ENCODE assay signal across 21 cellular contexts in genomic region chr2:235053649-235054048, GRCh38.
DNase-seq lines count a peak whose midpoint lies in the region; TF ChIP-seq lines count a peak whose summit lies in the region.
"Had no signal": no experiment of that assay in that cellular context is flagged by ENCODE, and none has a peak within 500 bp of the region (broad histone marks: within the 10 kb centered on the region; RNA-seq: fewer than 3 reads in every experiment).

No MANE protein-coding gene starts in this region.

- no peak overlapping the region for H3K14ac ChIP-seq in H9 (ENCODE audit: insufficient read depth, low read length)

- no peak for TF ChIP-seq EP300 in suprapubic skin (IDR thresholded peaks at IDR 0.05)

- no peaks in the 10 kb centered on the region for H4K20me1 ChIP-seq in H9 (ENCODE audit: control insufficient read depth, insufficient read depth, insufficient read length)
- H4K20me1 ChIP-seq: BLaER1 treated with 17β-estradiol and CSF1 and Interleukin-3, amounts not matched to agents 10 nM and 100 nM had no signal

- H3K9me3 Mint-ChIP-seq in activated naive CD8-positive, alpha-beta T cell treated with anti-CD3 and anti-CD28 coated beads for 36 hours: no peaks in the 10 kb centered on the region
- no peaks in the 10 kb centered on the region for H3K9me3 Mint-ChIP-seq in H9
- H3K9me3 Mint-ChIP-seq: CD8-positive, alpha-beta memory T cell had no signal

- H3K4me3 ChIP-seq in coronary artery (no peak overlapping the region), suprapubic skin (no peak overlapping the region)
- H3K4me3 ChIP-seq: BLaER1 treated with 17β-estradiol and CSF1 and Interleukin-3, amounts not matched to agents 10 nM and 100 nM; PC-9 had no signal

- H3K9me3 ChIP-seq in suprapubic skin (no peaks in the 10 kb centered on the region), H9 (ENCODE audit: control insufficient read depth, low read depth, low read length) (no peaks in the 10 kb centered on the region)
- H3K9me3 ChIP-seq: BLaER1 treated with 17β-estradiol and CSF1 and Interleukin-3, amounts not matched to agents 10 nM and 100 nM had no signal

- H3K27me3 Mint-ChIP-seq in activated naive CD8-positive, alpha-beta T cell treated with anti-CD3 and anti-CD28 coated beads for 36 hours: peaks cover 10% of the 10 kb centered on the region
- no peaks in the 10 kb centered on the region; the same call in 1 of the 2 replicates for H3K27me3 Mint-ChIP-seq in H9 (ENCODE audit: low read depth)

- no peaks in the 10 kb centered on the region; the same call in 1 of the 2 replicates for H3K79me2 ChIP-seq in H9 (ENCODE audit: insufficient read depth, low read length)

- H3K27ac Mint-ChIP-seq in activated naive CD8-positive, alpha-beta T cell treated with anti-CD3 and anti-CD28 coated beads for 36 hours: no peak overlapping the region
- peak overlapping the region in 1 of 3 experiments; percentile 35; a peak in 2 of 7 replicates for H3K27ac Mint-ChIP-seq in H9
- H3K27ac Mint-ChIP-seq: CD8-positive, alpha-beta memory T cell had no signal

- no peaks in the 10 kb centered on the region for H3K79me1 ChIP-seq in H9 (ENCODE audit: insufficient read depth, low read depth, low read length, poor library complexity, severe bottlenecking)

- no peak overlapping the region for H3K56ac ChIP-seq in H9 (ENCODE audit: insufficient read length, low read depth, low read length)

- H3K27ac ChIP-seq in coronary artery: no peak overlapping the region
- peak overlapping the region; percentile 41 for H3K27ac ChIP-seq in suprapubic skin
- H3K27ac ChIP-seq in H9 (ENCODE audit: insufficient read length, low read depth, low read length): no peak overlapping the region
- H3K27ac ChIP-seq: BLaER1 treated with 17β-estradiol and CSF1 and Interleukin-3, amounts not matched to agents 10 nM and 100 nM; PC-9 had no signal

- DNase-seq in activated effector memory CD4-positive, alpha-beta T cell treated with anti-CD3 and anti-CD28 coated beads, Interleukin-2, amount 50 U/mL, for 16 hours: peak; percentile 41
- DNase-seq in activated effector memory CD4-positive, alpha-beta T cell treated with Interleukin-2 at 50 U/mL for 16 hours: no peak
- DNase-seq in coronary artery (ENCODE audit: low spot score) (peak; percentile 63), mesenteric fat pad (ENCODE audit: low spot score) (peak; percentile 37), suprapubic skin (ENCODE audit: low spot score in 2 of 2) (no peak), KG1 (lab: John Stamatoyannopoulos, UW) (no peak), H9 (no peak)
- no peak for DNase-seq in activated naive CD8-positive, alpha-beta T cell treated with anti-CD3 and anti-CD28 coated beads for 36 hours
- DNase-seq: 8988T; CD8-positive, alpha-beta memory T cell; GDM1; MM.1S; NCI-H1092; NCI-H1436; NCI-H187 treated with DMSO at 0.1 percent for 48 hours; NCI-H2107; NCI-H2227 treated with DMSO at 0.1 percent for 48 hours; NCI-H510A; PC-9; SHP77 treated with DMSO at 0.1 percent for 48 hours had no signal

- no peak overlapping the region for H3K23ac ChIP-seq in H9 (ENCODE audit: insufficient read length, low read depth, low read length)

- no peak overlapping the region for H2BK15ac ChIP-seq in H9 (ENCODE audit: low read depth, low read length)

- H3K9ac ChIP-seq in H9 (ENCODE audit: extremely low read depth, insufficient read length, low read length): no peak overlapping the region
- H3K9ac ChIP-seq: BLaER1 treated with 17β-estradiol and CSF1 and Interleukin-3, amounts not matched to agents 10 nM and 100 nM had no signal

- H2BK20ac ChIP-seq in H9 (ENCODE audit: low read depth, low read length, poor library complexity, severe bottlenecking): no peak overlapping the region

- no peaks in the 10 kb centered on the region for H3K36me3 Mint-ChIP-seq in activated naive CD8-positive, alpha-beta T cell treated with anti-CD3 and anti-CD28 coated beads for 36 hours
- H3K36me3 Mint-ChIP-seq in H9 (ENCODE audit: insufficient read depth in 1 of 3, low read depth in 3 of 3): peaks cover 12 to 58% (median 51%) of the 10 kb centered on the region in 3 experiments
- H3K36me3 Mint-ChIP-seq: CD8-positive, alpha-beta memory T cell had no signal

- H3K4me1 Mint-ChIP-seq in activated naive CD8-positive, alpha-beta T cell treated with anti-CD3 and anti-CD28 coated beads for 36 hours: no peaks in the 10 kb centered on the region
- H3K4me1 Mint-ChIP-seq in H9: peaks cover 5 to 6% of the 10 kb centered on the region in 2 experiments
- H3K4me1 Mint-ChIP-seq: CD8-positive, alpha-beta memory T cell had no signal

- TF ChIP-seq CTCF in coronary artery (IDR thresholded peaks at IDR 0.05): no peak
- TF ChIP-seq CTCF in suprapubic skin (IDR thresholded peaks at IDR 0.05): no peak
- no peak for TF ChIP-seq CTCF in H9 (conservative IDR thresholded peaks at IDR 0.05)

- no peak overlapping the region for H2AK5ac ChIP-seq in H9 (ENCODE audit: insufficient read length, low read length)

- H4K5ac ChIP-seq in H9 (ENCODE audit: insufficient read length, low read depth, low read length): no peak overlapping the region

- no peaks in the 10 kb centered on the region for H3K23me2 ChIP-seq in H9 (ENCODE audit: insufficient read length, low read depth, low read length, poor library complexity, severe bottlenecking)

- H3K4ac ChIP-seq in H9 (ENCODE audit: low read depth, low read length): no peak overlapping the region

- H3K4me2 ChIP-seq in H9 (ENCODE audit: insufficient read depth, insufficient read length, low read length): no peak overlapping the region
- H3K4me2 ChIP-seq: PC-9 had no signal

- TF ChIP-seq POLR2A in suprapubic skin (IDR thresholded peaks at IDR 0.05): no peak

- H3K27me3 ChIP-seq in suprapubic skin: no peaks in the 10 kb centered on the region
- no peaks in the 10 kb centered on the region for H3K27me3 ChIP-seq in H9 (ENCODE audit: insufficient read depth, low read length)
- H3K27me3 ChIP-seq: BLaER1 treated with 17β-estradiol and CSF1 and Interleukin-3, amounts not matched to agents 10 nM and 100 nM had no signal

- 84% methylated on average over 16 of the region's 16 CpGs for WGBS in suprapubic skin
- WGBS in H9 (ENCODE audit: extremely low coverage, insufficient read length, low lambda C conversion rate): no CpG with 5 or more reads among the region's 16 CpGs

- H3K18ac ChIP-seq in H9 (ENCODE audit: insufficient read length, low read depth, low read length): no peak overlapping the region

- no peak overlapping the region for H2BK12ac ChIP-seq in H9 (ENCODE audit: insufficient read length, low read depth, low read length)

- H3K36me3 ChIP-seq in suprapubic skin: peaks cover 28% of the 10 kb centered on the region
- H3K36me3 ChIP-seq: BLaER1 treated with 17β-estradiol and CSF1 and Interleukin-3, amounts not matched to agents 10 nM and 100 nM had no signal

- H3T11ph ChIP-seq in H9 (ENCODE audit: low read length): no peak overlapping the region

- H3K4me3 Mint-ChIP-seq in activated naive CD8-positive, alpha-beta T cell treated with anti-CD3 and anti-CD28 coated beads for 36 hours: no peak overlapping the region
- H3K4me3 Mint-ChIP-seq in H9: no peak overlapping the region
- H3K4me3 Mint-ChIP-seq: CD8-positive, alpha-beta memory T cell had no signal

- H2AFZ ChIP-seq in H9 (ENCODE audit: low read length): no peak overlapping the region
- H2AFZ ChIP-seq: PC-9 had no signal

- peaks cover 23% of the 10 kb centered on the region for H3K4me1 ChIP-seq in suprapubic skin
- no peaks in the 10 kb centered on the region for H3K4me1 ChIP-seq in H9 (ENCODE audit: insufficient read depth, low read length)

- H2BK5ac ChIP-seq in H9 (ENCODE audit: insufficient read length, low read length): no peak overlapping the region

- no peak overlapping the region for H4K91ac ChIP-seq in H9 (ENCODE audit: insufficient read length, low read depth, low read length)

- H2BK120ac ChIP-seq in H9 (ENCODE audit: low read depth, low read length, poor library complexity, severe bottlenecking): no peak overlapping the region

- no peak overlapping the region for H4K8ac ChIP-seq in H9 (replicated peaks; ENCODE audit: insufficient read length, low read depth, low read length)

Comparison
In these comparisons a context has a peak if more than half of its experiments do, and no peak if none do; other contexts are left out.
1. DNase-seq: peak in activated effector memory CD4-positive, alpha-beta T cell treated with anti-CD3 and anti-CD28 coated beads, Interleukin-2, amount 50 U/mL, for 16 hours (single experiment), coronary artery (single experiment) and mesenteric fat pad (single experiment); none in activated effector memory CD4-positive, alpha-beta T cell treated with Interleukin-2 at 50 U/mL for 16 hours (single experiment), suprapubic skin (0 of 2), KG1 (single experiment), activated naive CD8-positive, alpha-beta T cell treated with anti-CD3 and anti-CD28 coated beads for 36 hours (single experiment) and H9 (single experiment).